Comparison of ENCODE assay signal across 19 cellular contexts in the genomic region with DNA sequence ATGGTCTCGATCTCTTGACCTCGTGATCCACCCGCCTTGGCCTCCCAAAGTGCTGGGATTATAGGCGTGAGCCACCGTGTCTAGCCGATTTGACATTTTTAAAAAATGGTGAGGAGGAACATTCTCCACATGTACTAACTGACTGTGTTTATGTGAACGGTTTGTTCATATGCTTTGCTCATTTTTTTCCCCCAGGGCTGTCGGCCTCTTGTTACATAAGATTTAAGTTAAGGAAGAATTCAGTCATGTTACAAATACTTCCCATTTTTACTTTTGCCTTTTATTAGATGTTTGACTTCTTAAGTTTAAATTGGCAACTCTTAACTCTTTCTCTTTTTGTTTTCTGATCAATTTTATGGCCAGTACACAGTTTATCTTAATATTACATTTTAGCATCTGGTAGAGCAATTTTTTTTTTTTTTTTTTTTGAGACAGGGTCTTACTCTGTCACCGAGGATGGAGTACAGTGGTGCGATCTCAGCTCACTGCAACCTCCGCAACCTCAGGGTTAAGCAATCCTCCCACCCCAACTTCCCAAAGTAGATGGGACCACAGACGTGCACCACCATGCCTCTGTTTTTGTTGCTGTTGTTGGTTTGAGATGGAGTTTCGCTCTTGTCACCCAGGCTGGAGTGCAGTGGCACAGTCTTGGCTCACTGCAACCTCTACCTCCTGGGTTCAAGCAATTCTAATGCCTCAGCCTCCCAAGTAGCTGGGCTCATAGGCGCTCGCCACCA.
"Had no signal": no experiment of that assay in that cellular context is flagged by ENCODE, and none has a peak within 500 bp of the region (broad histone marks: within the 10 kb centered on the region; RNA-seq: fewer than 3 reads in every experiment).

No MANE protein-coding gene starts in this region.

- H3K27me3 ChIP-seq: brain microvascular endothelial cell, right atrium auricular region, tibial artery, vagina had no signal

- H3K4me3 ChIP-seq: right atrium auricular region, tibial artery, vagina had no signal

- H3K9me3 ChIP-seq: right atrium auricular region, tibial artery, vagina had no signal

- DNase-seq: activated CD4-positive, alpha-beta memory T cell treated with anti-CD3 and anti-CD28 coated beads, Interleukin-2, amount 10 ng/mL, durations not matched to agents 7 days and 5 days; activated CD4-positive, alpha-beta T cell treated with anti-CD3 and anti-CD28 coated beads for 4 hours; activated CD8-positive, alpha-beta memory T cell treated with anti-CD3 and anti-CD28 coated beads, Interleukin-2, amount 50 U/mL, for 4 hours; activated naive CD8-positive, alpha-beta T cell treated with anti-CD3 and anti-CD28 coated beads for 36 hours; activated T-cell treated with anti-CD3 and anti-CD28 coated beads, Interleukin-2, amount 50 U/mL, for 72 hours; anterior cingulate cortex; brain microvascular endothelial cell; effector memory CD8-positive, alpha-beta T cell; foreskin melanocyte; left ventricle myocardium superior; occipital lobe; stimulated activated CD4-positive, alpha-beta T cell treated with anti-CD3 and anti-CD28 coated beads, Interleukin-15, amount 100 ng/mL, for 24 hours; stimulated activated CD4-positive, alpha-beta T cell treated with anti-CD3 and anti-CD28 coated beads, Interleukin-4, amount 100 ng/mL, for 24 hours; stimulated activated naive CD4-positive, alpha-beta T cell; tibial artery had no signal

- H3K27ac ChIP-seq: brain microvascular endothelial cell, epithelial cell of prostate, right atrium auricular region, tibial artery, vagina had no signal

- ATAC-seq: activated T-cell treated with anti-CD3 and anti-CD28 coated beads, Interleukin-2, amount 50 U/mL, for 72 hours; effector memory CD8-positive, alpha-beta T cell; left ventricle myocardium superior; WTC11 had no signal
